30 cellular contexts compared by ENCODE assay signal in the genomic region with DNA sequence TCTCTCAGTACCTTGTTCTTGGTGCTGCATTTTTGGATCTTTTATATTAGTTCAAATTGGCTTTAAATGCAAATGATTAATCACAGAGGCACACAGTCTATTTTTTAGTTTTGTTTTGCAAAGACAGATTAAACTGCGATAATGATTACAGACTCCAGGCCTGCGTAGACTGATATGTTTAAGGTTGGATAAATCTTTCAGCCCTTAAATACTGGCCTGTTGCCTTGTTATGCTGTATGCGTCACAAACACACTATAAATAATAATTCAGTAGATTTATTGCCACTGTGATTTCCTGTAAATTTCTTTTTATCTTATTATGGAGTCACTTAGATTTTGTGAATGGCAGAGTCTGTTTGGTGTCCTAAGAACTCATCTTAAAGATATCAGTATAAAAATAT. TPM values are rescaled to one million over a fixed set of nuclear protein-coding genes. Genes with fewer than 3 reads are reported as not detected.
A peak's percentile ranks its signal among the peaks of the same experiment; 100 is the strongest.
DNase-seq lines count a peak whose midpoint lies in the region; TF ChIP-seq lines count a peak whose summit lies in the region.
"Had no signal": no experiment of that assay in that cellular context is flagged by ENCODE, and none has a peak within 500 bp of the region (broad histone marks: within the 10 kb centered on the region; RNA-seq: fewer than 3 reads in every experiment).

No MANE protein-coding gene starts in this region.

- TF ChIP-seq RAD21 in SK-N-SH (IDR thresholded peaks at IDR 0.05; ENCODE audit: low read length): no peak

- H3K27ac Mint-ChIP-seq in nephron: peak overlapping the region; percentile 45 to 62 (median 50)
- H3K27ac Mint-ChIP-seq: activated B cell treated with CpG ODN at 0.5 μM for 24 hours; activated CD4-positive, alpha-beta T cell treated with anti-CD3 and anti-CD28 coated beads, Interleukin-2, amount 10 ng/mL, durations not matched to agents 7 days and 5 days; activated T-cell treated with anti-CD3 and anti-CD28 coated beads, Interleukin-2, amount 50 U/mL, for 24 hours; CD4-positive, alpha-beta memory T cell; dendritic cell treated with granulocyte-macrophage colony-stimulating factor and Interleukin-4, amounts not matched to agents 40 ng/mL and 50 ng/mL, for 4 days; stimulated activated naive B cell treated with anti-CD40 and anti-IgM and Interleukin-4, amounts not matched to agents 10 μg/mL and 1 μg/mL and 100 μg/mL, for 72 hours had no signal

- H3K9me2 ChIP-seq in SK-N-SH: no peaks in the 10 kb centered on the region

- H3K9ac ChIP-seq in SK-N-SH: no peak overlapping the region

- no peak overlapping the region for H3K4me3 Mint-ChIP-seq in nephron
- H3K4me3 Mint-ChIP-seq: activated B cell treated with CpG ODN at 0.5 μM for 24 hours; activated CD4-positive, alpha-beta T cell treated with anti-CD3 and anti-CD28 coated beads, Interleukin-2, amount 10 ng/mL, durations not matched to agents 7 days and 5 days; activated T-cell treated with anti-CD3 and anti-CD28 coated beads, Interleukin-2, amount 50 U/mL, for 24 hours; CD4-positive, alpha-beta memory T cell; dendritic cell treated with granulocyte-macrophage colony-stimulating factor and Interleukin-4, amounts not matched to agents 40 ng/mL and 50 ng/mL, for 4 days; nephron progenitor cell; stimulated activated naive B cell treated with anti-CD40 and anti-IgM and Interleukin-4, amounts not matched to agents 10 μg/mL and 1 μg/mL and 100 μg/mL, for 72 hours had no signal

- no peaks in the 10 kb centered on the region for H3K36me3 Mint-ChIP-seq in nephron (ENCODE audit: low read depth)
- H3K36me3 Mint-ChIP-seq: CD4-positive, alpha-beta memory T cell; stimulated activated naive B cell treated with anti-CD40 and anti-IgM and Interleukin-4, amounts not matched to agents 10 μg/mL and 1 μg/mL and 100 μg/mL, for 72 hours had no signal

- H3K9me3 ChIP-seq in A673 (ENCODE audit: low read depth, low read length, poor library complexity, severe bottlenecking) (peaks cover 6% of the 10 kb centered on the region), SK-N-SH (no peaks in the 10 kb centered on the region)
- H3K9me3 ChIP-seq: body of pancreas, SJSA1 had no signal

- H3K4me3 ChIP-seq in A673 (ENCODE audit: low read depth, low read length, poor library complexity, severe bottlenecking) (peak overlapping the region; percentile 28), SK-N-SH (ENCODE audit: low read depth in 2 of 2, low read length in 1 of 2) (peak overlapping the region in 1 of 2 experiments; percentile 10; a peak in 1 of 4 replicates), fibroblast of the aortic adventitia (ENCODE audit: low read depth, low read length) (no peak overlapping the region)
- H3K4me3 ChIP-seq: body of pancreas, K562, SJSA1, skin epidermis had no signal

- intact Hi-C loops in A673 (cut with micrococcal nuclease; ENCODE audit: unreplicated experiment): no loop called here

- no peaks in the 10 kb centered on the region for H4K20me1 ChIP-seq in SK-N-SH (ENCODE audit: insufficient read depth)

- H3K4me1 ChIP-seq in A673 (ENCODE audit: insufficient read depth, low read length, poor library complexity, severe bottlenecking) (peaks cover 53% of the 10 kb centered on the region), SK-N-SH (ENCODE audit: control insufficient read depth in 1 of 2, insufficient read depth in 2 of 2, low read depth in 1 of 2, low read length in 1 of 2) (peaks cover 3 to 39% of the 10 kb centered on the region in 2 experiments)
- H3K4me1 ChIP-seq: SJSA1 had no signal

- no peaks in the 10 kb centered on the region for H3K27me3 Mint-ChIP-seq in nephron (ENCODE audit: low read depth)
- H3K27me3 Mint-ChIP-seq: activated B cell treated with CpG ODN at 0.5 μM for 24 hours; activated CD4-positive, alpha-beta T cell treated with anti-CD3 and anti-CD28 coated beads, Interleukin-2, amount 10 ng/mL, durations not matched to agents 7 days and 5 days; activated T-cell treated with anti-CD3 and anti-CD28 coated beads, Interleukin-2, amount 50 U/mL, for 24 hours; dendritic cell treated with granulocyte-macrophage colony-stimulating factor and Interleukin-4, amounts not matched to agents 40 ng/mL and 50 ng/mL, for 4 days had no signal

- no peaks in the 10 kb centered on the region for H3K9me3 Mint-ChIP-seq in nephron
- H3K9me3 Mint-ChIP-seq: activated CD4-positive, alpha-beta T cell treated with anti-CD3 and anti-CD28 coated beads, Interleukin-2, amount 10 ng/mL, durations not matched to agents 7 days and 5 days; activated T-cell treated with anti-CD3 and anti-CD28 coated beads, Interleukin-2, amount 50 U/mL, for 24 hours; dendritic cell treated with granulocyte-macrophage colony-stimulating factor and Interleukin-4, amounts not matched to agents 40 ng/mL and 50 ng/mL, for 4 days; nephron progenitor cell; stimulated activated naive B cell treated with anti-CD40 and anti-IgM and Interleukin-4, amounts not matched to agents 10 μg/mL and 1 μg/mL and 100 μg/mL, for 72 hours had no signal

- no TSS peak for BruUV-seq in A673 (replicated peaks; lab: Mats Ljungman, UMichigan)

- peak; percentile 15 to 68; a peak in 3 of 4 replicates for TF ChIP-seq EP300 in SK-N-SH (IDR thresholded peaks at IDR 0.05; ENCODE audit: borderline replicate concordance in 1 of 2, low read depth in 1 of 2, low read length in 1 of 2)

- H2AFZ ChIP-seq in SK-N-SH (ENCODE audit: low read depth): peak overlapping the region; percentile 80; the same call in 1 of the 2 replicates

- peaks cover 37% of the 10 kb centered on the region for H3K4me1 Mint-ChIP-seq in nephron
- H3K4me1 Mint-ChIP-seq: activated B cell treated with CpG ODN at 0.5 μM for 24 hours; activated CD4-positive, alpha-beta T cell treated with anti-CD3 and anti-CD28 coated beads, Interleukin-2, amount 10 ng/mL, durations not matched to agents 7 days and 5 days; CD4-positive, alpha-beta memory T cell; stimulated activated naive B cell treated with anti-CD40 and anti-IgM and Interleukin-4, amounts not matched to agents 10 μg/mL and 1 μg/mL and 100 μg/mL, for 72 hours had no signal

- POLR2A ChIA-PET in A673 (lab: Charles Lee; ENCODE audit: low non-redundant PET): no interaction called here
- POLR2A ChIA-PET in SK-N-SH (lab: Yijun Ruan, JAX): no interaction called here

- TF ChIP-seq CTCF in A673 (conservative IDR thresholded peaks at IDR 0.05; ENCODE audit: low read depth, low read length) (no peak), SK-N-SH (IDR thresholded peaks at IDR 0.05) (no peak), fibroblast of the aortic adventitia (IDR thresholded peaks at IDR 0.05; ENCODE audit: insufficient read depth, low read length) (no peak), nephron (IDR thresholded peaks at IDR 0.05; ENCODE audit: unreplicated experiment in 3 of 3) (no peak)

- H3K36me3 ChIP-seq in A673 (ENCODE audit: insufficient read depth, low read length, poor library complexity, severe bottlenecking) (peaks cover 16% of the 10 kb centered on the region), SK-N-SH (replicated peaks in 1 of 2; ENCODE audit: control insufficient read depth in 1 of 2, insufficient read depth in 2 of 2, low read length in 1 of 2) (no peaks in the 10 kb centered on the region)
- H3K36me3 ChIP-seq: SJSA1 had no signal

- CTCF ChIA-PET in A673 (lab: Charles Lee) (no interaction called here), SK-N-SH (lab: Yijun Ruan, JAX) (interaction anchor here (0.9 to 1.0 kb wide), 2 partner anchors 43 to 57 kb away, joined by 3 read pairs; no protein-coding TSS in a partner anchor)

- H3K27me3 ChIP-seq in A673 (replicated peaks; ENCODE audit: insufficient read depth, low read depth, low read length, poor library complexity) (no peaks in the 10 kb centered on the region), SK-N-SH (ENCODE audit: insufficient read depth) (no peaks in the 10 kb centered on the region)
- H3K27me3 ChIP-seq: body of pancreas, SJSA1 had no signal

- peak; percentile 34 for DNase-seq in A673 (ENCODE audit: low spot score)
- no peak for DNase-seq in SK-N-SH
- DNase-seq in fibroblast of the aortic adventitia (ENCODE audit: low read depth): peak; percentile 67
- DNase-seq in MV-4-11 (lab: John Stamatoyannopoulos, UW): no peak
- DNase-seq in superior temporal gyrus (ENCODE audit: extremely low spot score): no peak
- no peak for DNase-seq in stimulated activated CD4-positive, alpha-beta T cell treated with anti-CD3 and anti-CD28 coated beads, Interleukin-4, amount 100 ng/mL, for 1 hour
- no peak for DNase-seq in activated T-cell treated with anti-CD3 and anti-CD28 coated beads, Interleukin-2, amount 50 U/mL, for 48 hours
- DNase-seq: activated B cell treated with CpG ODN at 0.5 μM for 24 hours; activated CD4-positive, alpha-beta T cell treated with anti-CD3 and anti-CD28 coated beads, Interleukin-2, amount 10 ng/mL, durations not matched to agents 7 days and 5 days; activated T-cell treated with anti-CD3 and anti-CD28 coated beads, Interleukin-2, amount 50 U/mL, for 24 hours; AML-193; body of pancreas; CD4-positive, alpha-beta memory T cell; islet precursor cell; left ventricle myocardium superior; NCI-H1092 treated with DMSO at 0.1 percent for 48 hours; NCI-H187; NCI-H2171; NCI-H510A; nephron progenitor cell; RPMI8226; stimulated activated naive B cell treated with anti-CD40 and anti-IgM and Interleukin-4, amounts not matched to agents 10 μg/mL and 1 μg/mL and 100 μg/mL, for 72 hours; T-helper 1 cell had no signal

- H3K27ac ChIP-seq in A673 (ENCODE audit: low read depth, low read length, poor library complexity, severe bottlenecking) (peak overlapping the region; percentile 85), SK-N-SH (ENCODE audit: low read depth in 2 of 2, low read length in 1 of 2) (peak overlapping the region; percentile 43 to 86)
- H3K27ac ChIP-seq: body of pancreas, SJSA1 had no signal

- 20% methylated on average over 3 of the region's 3 CpGs for WGBS in SK-N-SH (ENCODE audit: low lambda C conversion rate)

- H3K4me2 ChIP-seq in SK-N-SH: peak overlapping the region; percentile 64; the same call in 1 of the 2 replicates

- H3K79me2 ChIP-seq in SK-N-SH (ENCODE audit: insufficient read depth): no peaks in the 10 kb centered on the region

- peaks cover 14% of the 10 kb centered on the region for H3F3A ChIP-seq in SK-N-SH (replicated peaks; ENCODE audit: insufficient read depth)

TF ChIP-seq in SK-N-SH, 30 proteins besides CTCF, POLR2A, EP300 and RAD21 (continues in another document):
- TF ChIP-seq FOXM1 (IDR thresholded peaks at IDR 0.05; ENCODE audit: low read depth) (no peak), JUND (IDR thresholded peaks at IDR 0.05) (0 out of 2 replicates have a peak, but pooled peaks have one; percentile 28), NRF1 (IDR thresholded peaks at IDR 0.05; ENCODE audit: low read depth, low read length) (no peak), YY1 (IDR thresholded peaks at IDR 0.05; ENCODE audit: low read depth) (no peak), NFIC (IDR thresholded peaks at IDR 0.05; ENCODE audit: borderline replicate concordance) (peak; percentile 21; the same call in 1 of the 2 replicates), FOXJ3 (CRISPR knock-in tag; IDR thresholded peaks at IDR 0.05) (0 out of 2 replicates have a peak, but pooled peaks have one; percentile 4)

RNA-seq across cellular contexts. Expression of a gene that starts 19.4 kb away (rescaled TPM):
- total RNA-seq in A673 (2021): 30.0 and 34.1 TPM in 2 replicates
- 0.74 and 0.75 TPM in 2 replicates for polyA plus RNA-seq in SK-N-SH (2012; rRNA removed)
- polyA plus RNA-seq in SK-N-SH (2012; cell fraction: cytosol; rRNA removed): 0.20 and 0.31 TPM in 2 replicates
- 1.8 and 2.6 TPM in 2 replicates for polyA plus RNA-seq in SK-N-SH (2012; cell fraction: nucleus; rRNA removed)
- 0.82 and 2.1 TPM in 2 replicates for total RNA-seq in fibroblast of the aortic adventitia (ENCODE audit: low replicate concordance)
- total RNA-seq: A172; activated B cell treated with CpG ODN at 0.5 μM for 24 hours; activated CD4-positive, alpha-beta T cell treated with anti-CD3 and anti-CD28 coated beads, Interleukin-2, amount 10 ng/mL, durations not matched to agents 7 days and 5 days; CD4-positive, alpha-beta memory T cell; K562; renal cortical epithelial cell; SJSA1 had no signal

Comparison
In these comparisons a context has a peak if more than half of its experiments do, and no peak if none do; other contexts are left out.
1. DNase-seq: peak in A673 (single experiment) and fibroblast of the aortic adventitia (single experiment); none in SK-N-SH (single experiment), MV-4-11 (single experiment), superior temporal gyrus (single experiment), stimulated activated CD4-positive, alpha-beta T cell treated with anti-CD3 and anti-CD28 coated beads, Interleukin-4, amount 100 ng/mL, for 1 hour (single experiment) and activated T-cell treated with anti-CD3 and anti-CD28 coated beads, Interleukin-2, amount 50 U/mL, for 48 hours (0 of 2).
2. RNA of a gene that starts 19.4 kb away (total RNA-seq): 30.0 to 34.1 TPM in A673; 0.82 to 2.1 TPM in fibroblast of the aortic adventitia; every median in the first group is over 10 times any median in the second.